In the genomic region with DNA sequence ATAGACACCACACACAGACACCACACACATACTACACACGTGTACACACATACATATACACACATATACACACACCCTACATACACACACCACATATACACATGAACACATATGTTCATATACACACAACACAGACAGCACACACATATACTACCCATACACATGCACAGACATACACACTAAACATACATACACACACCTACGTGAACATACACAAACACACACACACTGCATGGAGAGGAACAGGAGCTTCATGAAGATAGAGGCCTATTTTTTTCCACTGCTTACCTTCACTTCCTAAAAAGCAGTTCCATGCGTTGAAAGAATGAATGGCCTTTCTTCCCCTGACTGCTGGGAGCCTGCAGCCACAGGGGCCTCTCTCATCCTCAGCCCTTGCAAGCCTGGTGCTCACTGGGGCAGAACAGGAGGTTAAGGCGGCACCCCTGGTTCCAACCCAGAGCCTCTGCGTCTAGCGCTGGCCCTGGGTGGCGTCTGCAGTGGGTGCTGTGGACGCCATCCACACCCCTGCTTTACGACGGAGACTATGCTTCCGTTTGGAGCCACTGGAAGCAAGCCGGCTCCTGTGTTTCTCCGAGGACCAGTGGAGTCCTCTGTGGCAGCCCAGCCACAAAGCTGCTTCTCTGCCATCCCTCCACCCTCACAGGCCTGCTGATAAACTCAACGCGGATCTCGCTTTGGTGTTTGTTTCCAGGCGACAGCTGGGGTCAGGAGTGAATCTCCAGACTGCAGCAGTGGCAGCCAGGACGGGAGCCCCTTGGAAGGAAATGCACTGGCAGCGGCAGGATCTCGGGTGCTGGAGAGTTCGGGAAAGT, we compare ENCODE assay signal across 10 cellular contexts. TPM values are rescaled to one million over a fixed set of nuclear protein-coding genes. Genes with fewer than 3 reads are reported as not detected.
DNase-seq lines count a peak whose midpoint lies in the region; ATAC-seq, FAIRE-seq and TF ChIP-seq lines count a peak whose summit lies in the region.
"Had no signal": no experiment of that assay in that cellular context is flagged by ENCODE, and none has a peak within 500 bp of the region (broad histone marks: within the 10 kb centered on the region; RNA-seq: fewer than 3 reads in every experiment).

No MANE protein-coding gene starts in this region.

- peaks cover 6% of the 10 kb centered on the region; the same call in 1 of the 2 replicates for H4K20me1 ChIP-seq in OCI-LY7 (ENCODE audit: insufficient read depth, low read length)

- peaks cover 28% of the 10 kb centered on the region for H3K36me3 Mint-ChIP-seq in activated naive CD4-positive, alpha-beta T cell treated with anti-CD3 and anti-CD28 coated beads, Interleukin-2, amount 10 ng/mL, durations not matched to agents 7 days and 5 days
- H3K36me3 Mint-ChIP-seq in T-cell = peaks cover 12% of the 10 kb centered on the region

- H3K9me2 ChIP-seq in OCI-LY7 (ENCODE audit: insufficient read depth, low read length) = no peaks in the 10 kb centered on the region

- ATAC-seq in T-cell (replicated peaks in 1 of 4) (peak in 3 of 4 experiments; percentile 21 to 29 (median 22)), HG02759 (IDR thresholded peaks at IDR 0.05; ENCODE audit: unreplicated experiment) (no peak)
- ATAC-seq: psoas muscle had no signal

- H3K4me3 ChIP-seq in kidney (ENCODE audit: low read length in 2 of 2) (peak overlapping the region in 1 of 2 donors; percentile 9), tibial nerve (no peak overlapping the region), OCI-LY7 (ENCODE audit: low read depth, low read length, poor library complexity, severe bottlenecking) (no peak overlapping the region)
- H3K4me3 ChIP-seq: psoas muscle had no signal

- CTCF ChIA-PET in activated naive CD4-positive, alpha-beta T cell treated with anti-CD3 and anti-CD28 coated beads, Interleukin-2, amount 10 ng/mL, durations not matched to agents 7 days and 5 days (lab: Charles Lee) = interaction anchor here (0.9 to 1.9 kb wide), 2 partner anchors 23 to 28 kb away, joined by 4 to 6 read pairs; no protein-coding TSS in a partner anchor
- CTCF ChIA-PET in T-cell (lab: Charles Lee) (no interaction called here), OCI-LY7 (lab: Charles Lee; ENCODE audit: unreplicated experiment) (no interaction called here)

- no peak for TF ChIP-seq POLR2A in tibial nerve (IDR thresholded peaks at IDR 0.05)

- DNase-seq in activated naive CD4-positive, alpha-beta T cell treated with anti-CD3 and anti-CD28 coated beads, Interleukin-2, amount 10 ng/mL, durations not matched to agents 7 days and 5 days = peak; percentile 62
- no peak for DNase-seq in activated naive CD4-positive, alpha-beta T cell treated with anti-CD3 and anti-CD28 coated beads, Interleukin-2, amount 50 U/mL, for 16 hours
- peak in 3 of 34 experiments; percentile 46 to 58 (median 52) for DNase-seq in T-cell
- peak; percentile 77 for DNase-seq in kidney
- DNase-seq in tibial nerve (ENCODE audit: low spot score in 2 of 2) = no peak
- no peak for DNase-seq in NCI-H2107 treated with DMSO at 0.1 percent for 48 hours (lab: John Stamatoyannopoulos, UW; ENCODE audit: unreplicated experiment)
- DNase-seq in OCI-LY7 (ENCODE audit: low spot score) = no peak
- DNase-seq: NCI-H2081 had no signal

- peak overlapping the region; percentile 66 for H3K4me3 Mint-ChIP-seq in activated naive CD4-positive, alpha-beta T cell treated with anti-CD3 and anti-CD28 coated beads, Interleukin-2, amount 10 ng/mL, durations not matched to agents 7 days and 5 days
- peak overlapping the region; percentile 63 to 71 (median 70) for H3K4me3 Mint-ChIP-seq in T-cell

- peak overlapping the region; percentile 71 for H3K27ac Mint-ChIP-seq in activated naive CD4-positive, alpha-beta T cell treated with anti-CD3 and anti-CD28 coated beads, Interleukin-2, amount 10 ng/mL, durations not matched to agents 7 days and 5 days
- peak overlapping the region; percentile 80 to 91 for H3K27ac Mint-ChIP-seq in T-cell

- TF ChIP-seq CTCF in kidney (IDR thresholded peaks at IDR 0.05; ENCODE audit: borderline replicate concordance, extremely low read depth, insufficient read depth) = no peak
- TF ChIP-seq CTCF in tibial nerve (IDR thresholded peaks at IDR 0.05) = no peak
- no peak for TF ChIP-seq CTCF in OCI-LY7 (conservative IDR thresholded peaks at IDR 0.05; ENCODE audit: low read length)

- no peak for TF ChIP-seq EP300 in tibial nerve (IDR thresholded peaks at IDR 0.05)

- H2AFZ ChIP-seq in OCI-LY7 (ENCODE audit: low read length) = no peak overlapping the region

- H3K9ac ChIP-seq in kidney (ENCODE audit: low read length in 2 of 2) = no peak overlapping the region

- no peak for FAIRE-seq in kidney (lab: Jason Lieb, UNC)

- H3K4me1 ChIP-seq in kidney (ENCODE audit: control insufficient read depth in 1 of 2, insufficient read depth in 1 of 2, low read depth in 1 of 2, low read length in 2 of 2) (peaks cover 21 to 30% of the 10 kb centered on the region in 2 donors), tibial nerve (peaks cover 0 to 21% (median 15%) of the 10 kb centered on the region in 4 donors), OCI-LY7 (ENCODE audit: insufficient read depth, low read length, poor library complexity, severe bottlenecking) (peaks cover 27% of the 10 kb centered on the region)

- no peaks in the 10 kb centered on the region for H3K9me3 Mint-ChIP-seq in activated naive CD4-positive, alpha-beta T cell treated with anti-CD3 and anti-CD28 coated beads, Interleukin-2, amount 10 ng/mL, durations not matched to agents 7 days and 5 days
- no peaks in the 10 kb centered on the region for H3K9me3 Mint-ChIP-seq in T-cell

- H3K9me3 ChIP-seq in kidney (ENCODE audit: control insufficient read depth in 1 of 2, low read length in 2 of 2) (no peaks in the 10 kb centered on the region), tibial nerve (no peaks in the 10 kb centered on the region), OCI-LY7 (ENCODE audit: low read length) (no peaks in the 10 kb centered on the region)
- H3K9me3 ChIP-seq: psoas muscle had no signal

- peaks cover 48% of the 10 kb centered on the region for H3K4me1 Mint-ChIP-seq in activated naive CD4-positive, alpha-beta T cell treated with anti-CD3 and anti-CD28 coated beads, Interleukin-2, amount 10 ng/mL, durations not matched to agents 7 days and 5 days
- peaks cover 33 to 53% (median 46%) of the 10 kb centered on the region in 3 donors for H3K4me1 Mint-ChIP-seq in T-cell

- H3K36me3 ChIP-seq in kidney (ENCODE audit: control insufficient read depth in 1 of 2, insufficient read depth in 2 of 2, low read length in 2 of 2) (no peaks in the 10 kb centered on the region), tibial nerve (no peaks in the 10 kb centered on the region), OCI-LY7 (ENCODE audit: insufficient read depth, low read length) (no peaks in the 10 kb centered on the region)

- H3K79me2 ChIP-seq in OCI-LY7 (ENCODE audit: insufficient read depth, low read depth, low read length) = no peaks in the 10 kb centered on the region

- no TSS peak for BruUV-seq in OCI-LY7 (replicated peaks; lab: Mats Ljungman, UMichigan)

- WGBS in tibial nerve, 2 donors = 36 to 52% methylated on average over 18 to 21 of the region's 21 CpGs

- intact Hi-C loops in kidney (cut with DNase I) = no loop called here
- intact Hi-C loops in OCI-LY7 (cut with micrococcal nuclease; ENCODE audit: unreplicated experiment) = no loop called here

- peaks cover 22% of the 10 kb centered on the region for H3K27me3 Mint-ChIP-seq in activated naive CD4-positive, alpha-beta T cell treated with anti-CD3 and anti-CD28 coated beads, Interleukin-2, amount 10 ng/mL, durations not matched to agents 7 days and 5 days
- H3K27me3 Mint-ChIP-seq in T-cell = no peaks in the 10 kb centered on the region

- H3K27ac ChIP-seq in kidney (ENCODE audit: low read depth in 2 of 2, low read length in 2 of 2) (no peak overlapping the region), tibial nerve (peak overlapping the region in 3 of 4 donors; percentile 15 to 68 (median 45)), OCI-LY7 (ENCODE audit: low read depth, low read length, poor library complexity, severe bottlenecking) (no peak overlapping the region)
- H3K27ac ChIP-seq: psoas muscle had no signal

- no peak overlapping the region for H3K4me2 ChIP-seq in OCI-LY7 (ENCODE audit: low read length)

- H3K27me3 ChIP-seq in tibial nerve = no peaks in the 10 kb centered on the region

- POLR2A ChIA-PET in T-cell (lab: Charles Lee) = interaction anchor here in 1 of 2 donors (0.9 kb wide), 1 partner anchor 14 kb away, joined by 4 read pairs; no protein-coding TSS in a partner anchor
- POLR2A ChIA-PET in OCI-LY7 (lab: Charles Lee) = no interaction called here

RNA-seq across cellular contexts. Expression of a gene that starts 1.9 kb away (rescaled TPM):
- total RNA-seq in T-cell (100 to 1,000 TPM; 223 to 267 (median 238) TPM), kidney (28.8 TPM), tibial nerve (10 to 100 TPM; 36.2 to 63.3 (median 46.3) TPM), OCI-LY7 (2022) (15.0 and 17.9 TPM in 2 replicates)
- polyA plus RNA-seq in kidney (ENCODE audit: insufficient read depth, low read depth, low replicate concordance) = 4.2 TPM
- total RNA-seq in OCI-LY7 (2014; rRNA removed; shearing (Covaris generic)) = 3.6 and 4.4 TPM in 2 replicates

RNA-seq across cellular contexts. Expression of a gene that starts 44.7 kb away (rescaled TPM):
- total RNA-seq in T-cell = 1 to 10 TPM in 3 of 5 donors, under 1 TPM in 2; 0.92 to 4.5 (median 2.6) TPM
- not detected for total RNA-seq in kidney
- polyA plus RNA-seq in kidney (ENCODE audit: insufficient read depth, low read depth, low replicate concordance) = not detected
- not detected for total RNA-seq in tibial nerve
- not detected in 2 replicates for total RNA-seq in OCI-LY7 (2014; rRNA removed; shearing (Covaris generic))
- total RNA-seq in OCI-LY7 (2022) = not detected in 2 replicates
- total RNA-seq: psoas muscle had no signal

Comparison
In these comparisons a context has a peak if more than half of its experiments do, and no peak if none do; other contexts are left out.
1. DNase-seq: peak in activated naive CD4-positive, alpha-beta T cell treated with anti-CD3 and anti-CD28 coated beads, Interleukin-2, amount 10 ng/mL, durations not matched to agents 7 days and 5 days (single experiment) and kidney (single experiment); none in activated naive CD4-positive, alpha-beta T cell treated with anti-CD3 and anti-CD28 coated beads, Interleukin-2, amount 50 U/mL, for 16 hours (single experiment), tibial nerve (0 of 2), NCI-H2107 treated with DMSO at 0.1 percent for 48 hours (single experiment) and OCI-LY7 (single experiment).
2. H3K27ac ChIP-seq: peak in tibial nerve (3 of 4); none in kidney (0 of 2) and OCI-LY7 (single experiment).